ENCODE assay signal across 5 cellular contexts in the genomic region with DNA sequence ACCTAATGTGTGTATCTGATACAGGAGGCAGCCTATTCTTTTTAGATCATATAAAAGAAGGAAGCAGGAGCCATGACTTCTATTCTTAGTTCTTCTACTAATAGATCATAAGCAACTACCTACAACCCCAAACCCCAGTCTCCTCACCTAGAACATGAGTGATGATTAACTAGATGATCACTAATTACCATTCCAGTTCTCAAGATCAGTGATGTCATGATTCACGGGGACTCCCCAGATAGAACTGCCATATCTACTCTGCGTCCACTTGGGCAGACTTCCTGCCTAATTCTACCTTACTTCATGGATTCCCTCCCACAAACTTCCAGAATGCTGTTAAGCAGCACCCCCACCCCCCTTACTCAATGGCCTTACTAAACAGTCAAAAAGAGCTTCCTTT.
"Had no signal": no experiment of that assay in that cellular context is flagged by ENCODE, and none has a peak within 500 bp of the region (broad histone marks: within the 10 kb centered on the region; RNA-seq: fewer than 3 reads in every experiment).

No MANE protein-coding gene starts in this region.

- DNase-seq: H9, HCEC 1CT, IMR-90 had no signal

- ATAC-seq: GM23338, K562 had no signal

- H3K4me3 ChIP-seq: GM23338, K562 had no signal
